In the genomic region with DNA sequence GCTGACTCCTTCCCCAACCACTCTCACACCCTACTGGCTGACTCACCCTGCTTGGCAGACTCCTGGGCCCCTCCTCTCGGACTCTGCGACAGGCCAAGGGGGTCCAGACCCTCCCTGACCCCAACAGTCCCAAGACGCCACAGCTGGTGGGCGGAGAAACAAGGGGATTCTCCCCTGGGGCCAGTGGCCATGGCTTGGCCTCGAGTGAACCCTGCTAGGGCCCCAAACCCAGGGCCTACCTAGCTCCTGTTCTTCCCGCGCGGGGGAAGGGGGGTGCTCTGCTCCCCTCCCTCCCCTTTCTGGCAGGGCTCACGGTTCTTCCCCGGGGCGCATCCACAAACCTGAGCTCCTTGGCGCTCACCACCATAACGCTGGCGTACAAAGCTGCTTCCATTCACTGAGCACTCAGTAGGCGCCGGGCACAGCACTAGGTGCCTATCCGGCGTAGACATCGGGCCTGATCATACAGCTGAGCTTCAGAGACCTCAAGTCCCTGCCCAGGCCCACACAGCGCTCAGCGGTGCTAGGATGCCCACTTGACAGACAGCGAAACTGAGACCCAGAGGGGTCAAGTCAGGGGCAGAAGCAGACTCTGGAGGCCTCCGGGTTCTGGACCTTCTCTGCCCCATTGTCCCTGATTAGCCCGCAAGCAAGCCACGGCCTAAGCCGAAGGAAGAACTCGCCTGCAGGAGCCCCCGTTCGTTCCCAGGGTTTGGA, we compare ENCODE assay signal across 8 cellular contexts. TPM values are rescaled to one million over a fixed set of nuclear protein-coding genes. Genes with fewer than 3 reads are reported as not detected.
A peak's percentile ranks its signal among the peaks of the same experiment; 100 is the strongest.
DNase-seq lines count a peak whose midpoint lies in the region; ATAC-seq and TF ChIP-seq lines count a peak whose summit lies in the region.

No MANE protein-coding gene starts in this region.

- ATAC-seq in GM21723 (IDR thresholded peaks at IDR 0.05; ENCODE audit: unreplicated experiment) = no peak
- no peak for ATAC-seq in HG02938 (IDR thresholded peaks at IDR 0.05; ENCODE audit: unreplicated experiment)

- intact Hi-C loops in colonic mucosa (cut with DNase I) = no loop called here

- H3K9ac ChIP-seq in colonic mucosa (ENCODE audit: low read depth in 2 of 2, low read length in 2 of 2) (peak overlapping the region; percentile 43 to 70), mucosa of stomach (ENCODE audit: low read length) (peak overlapping the region; percentile 45)

- H3K27me3 ChIP-seq in colonic mucosa = no peaks in the 10 kb centered on the region
- no peaks in the 10 kb centered on the region for H3K27me3 ChIP-seq in mucosa of stomach (ENCODE audit: control insufficient read depth, insufficient read depth, low read length)

- H3K27ac ChIP-seq in colonic mucosa (no peak overlapping the region), urinary bladder (ENCODE audit: low read depth) (no peak overlapping the region)

- H3K27ac Mint-ChIP-seq in T-helper 1 cell treated with Interleukin-12 subunit alpha and Interleukin-12 subunit beta and Interleukin-4 antibody, amounts not matched to agents 30 μg/mL and 1 μg/mL, for 36 hours = peak overlapping the region; percentile 91

- peak overlapping the region; percentile 81 for H3K4me3 ChIP-seq in GM12865 (ENCODE audit: low read depth, low read length)
- H3K4me3 ChIP-seq in colonic mucosa = peak overlapping the region; percentile 57
- no peak overlapping the region for H3K4me3 ChIP-seq in mucosa of stomach (ENCODE audit: low read length)
- H3K4me3 ChIP-seq in urinary bladder (ENCODE audit: low read depth, low read length) = peak overlapping the region; percentile 78

- H3K9me3 Mint-ChIP-seq in T-helper 1 cell treated with Interleukin-12 subunit alpha and Interleukin-12 subunit beta and Interleukin-4 antibody, amounts not matched to agents 30 μg/mL and 1 μg/mL, for 36 hours = no peaks in the 10 kb centered on the region

- peaks cover 53% of the 10 kb centered on the region for H3K4me1 Mint-ChIP-seq in T-helper 1 cell treated with Interleukin-12 subunit alpha and Interleukin-12 subunit beta and Interleukin-4 antibody, amounts not matched to agents 30 μg/mL and 1 μg/mL, for 36 hours (ENCODE audit: low read depth)

- H3K9me3 ChIP-seq in colonic mucosa (no peaks in the 10 kb centered on the region), mucosa of stomach (ENCODE audit: control insufficient read depth, low read length) (no peaks in the 10 kb centered on the region)

- H3K36me3 Mint-ChIP-seq in T-helper 1 cell treated with Interleukin-12 subunit alpha and Interleukin-12 subunit beta and Interleukin-4 antibody, amounts not matched to agents 30 μg/mL and 1 μg/mL, for 36 hours (ENCODE audit: low read depth) = peaks cover 28% of the 10 kb centered on the region

- H3K36me3 ChIP-seq in colonic mucosa = no peaks in the 10 kb centered on the region
- H3K36me3 ChIP-seq in mucosa of stomach (ENCODE audit: control insufficient read depth, insufficient read depth, low read length) = no peaks in the 10 kb centered on the region
- no peaks in the 10 kb centered on the region for H3K36me3 ChIP-seq in urinary bladder (ENCODE audit: insufficient read depth)

- WGBS in urinary bladder = 45% methylated on average over 29 of the region's 29 CpGs

- peaks cover 4% of the 10 kb centered on the region for H3K4me1 ChIP-seq in colonic mucosa
- peaks cover 8% of the 10 kb centered on the region for H3K4me1 ChIP-seq in mucosa of stomach (ENCODE audit: control insufficient read depth, insufficient read depth, low read length)
- H3K4me1 ChIP-seq in urinary bladder (ENCODE audit: insufficient read depth) = peaks cover 2% of the 10 kb centered on the region

- no peaks in the 10 kb centered on the region for H3K27me3 Mint-ChIP-seq in T-helper 1 cell treated with Interleukin-12 subunit alpha and Interleukin-12 subunit beta and Interleukin-4 antibody, amounts not matched to agents 30 μg/mL and 1 μg/mL, for 36 hours (ENCODE audit: low read depth)

- H3K4me3 Mint-ChIP-seq in T-helper 1 cell treated with Interleukin-12 subunit alpha and Interleukin-12 subunit beta and Interleukin-4 antibody, amounts not matched to agents 30 μg/mL and 1 μg/mL, for 36 hours = peak overlapping the region; percentile 94

- peak; percentile 63 for DNase-seq in GM12865 (ENCODE audit: low read depth)
- peak; percentile 33 for DNase-seq in colonic mucosa
- no peak for DNase-seq in DMS79 (lab: John Stamatoyannopoulos, UW)

- TF ChIP-seq CTCF in GM12865 (IDR thresholded peaks at IDR 0.05; ENCODE audit: insufficient read depth, low read depth, low read length, missing control alignments) (no peak), colonic mucosa (IDR thresholded peaks at IDR 0.05) (no peak)

RNA-seq across cellular contexts. Expression of a gene that starts 0.6 kb away (rescaled TPM):
- total RNA-seq in colonic mucosa = 1 to 10 TPM; 2.4 to 4.5 TPM
- total RNA-seq in urinary bladder = 2.2 TPM
- 6.5 TPM for polyA plus RNA-seq in urinary bladder
